2 cellular contexts compared by ENCODE assay signal in genomic region chr6:36765190-36765941, GRCh38.
TF ChIP-seq lines count a peak whose summit lies in the region.

No MANE protein-coding gene starts in this region.

TF ChIP-seq in GM12878, 131 proteins besides CTCF, POLR2A, EP300 and RAD21 (continued from another document):
- TF ChIP-seq ATF3 (IDR thresholded peaks at IDR 0.05; ENCODE audit: borderline replicate concordance, extremely low read depth, low read depth, low read length) (no peak), RCOR1 (conservative IDR thresholded peaks at IDR 0.05; ENCODE audit: low read depth, low read length) (no peak), HDAC6 (IDR thresholded peaks at IDR 0.05; ENCODE audit: unreplicated experiment) (no peak), MEF2B (IDR thresholded peaks at IDR 0.05; ENCODE audit: partially characterized antibody, poor library complexity, severe bottlenecking) (no peak), JUND (IDR thresholded peaks at IDR 0.05; ENCODE audit: low read depth, low read length) (no peak), ZZZ3 (IDR thresholded peaks at IDR 0.05; ENCODE audit: control insufficient read depth, insufficient read length, low read depth) (no peak), CBX3 (IDR thresholded peaks at IDR 0.05; ENCODE audit: borderline replicate concordance, low read depth) (no peak), BCLAF1 (IDR thresholded peaks at IDR 0.05) (no peak), IRF5 (IDR thresholded peaks at IDR 0.05; ENCODE audit: borderline replicate concordance) (no peak)
- TF ChIP-seq, protein P1, sequence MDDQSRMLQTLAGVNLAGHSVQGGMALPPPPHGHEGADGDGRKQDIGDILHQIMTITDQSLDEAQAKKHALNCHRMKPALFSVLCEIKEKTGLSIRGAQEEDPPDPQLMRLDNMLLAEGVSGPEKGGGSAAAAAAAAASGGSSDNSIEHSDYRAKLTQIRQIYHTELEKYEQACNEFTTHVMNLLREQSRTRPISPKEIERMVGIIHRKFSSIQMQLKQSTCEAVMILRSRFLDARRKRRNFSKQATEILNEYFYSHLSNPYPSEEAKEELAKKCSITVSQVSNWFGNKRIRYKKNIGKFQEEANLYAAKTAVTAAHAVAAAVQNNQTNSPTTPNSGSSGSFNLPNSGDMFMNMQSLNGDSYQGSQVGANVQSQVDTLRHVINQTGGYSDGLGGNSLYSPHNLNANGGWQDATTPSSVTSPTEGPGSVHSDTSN (IDR thresholded peaks at IDR 0.05; ENCODE audit: insufficient replicate concordance, low read depth, low read length) = no peak

TF ChIP-seq in neural cell, 6 proteins besides CTCF, POLR2A, EP300 and RAD21:
- TF ChIP-seq, protein P2, sequence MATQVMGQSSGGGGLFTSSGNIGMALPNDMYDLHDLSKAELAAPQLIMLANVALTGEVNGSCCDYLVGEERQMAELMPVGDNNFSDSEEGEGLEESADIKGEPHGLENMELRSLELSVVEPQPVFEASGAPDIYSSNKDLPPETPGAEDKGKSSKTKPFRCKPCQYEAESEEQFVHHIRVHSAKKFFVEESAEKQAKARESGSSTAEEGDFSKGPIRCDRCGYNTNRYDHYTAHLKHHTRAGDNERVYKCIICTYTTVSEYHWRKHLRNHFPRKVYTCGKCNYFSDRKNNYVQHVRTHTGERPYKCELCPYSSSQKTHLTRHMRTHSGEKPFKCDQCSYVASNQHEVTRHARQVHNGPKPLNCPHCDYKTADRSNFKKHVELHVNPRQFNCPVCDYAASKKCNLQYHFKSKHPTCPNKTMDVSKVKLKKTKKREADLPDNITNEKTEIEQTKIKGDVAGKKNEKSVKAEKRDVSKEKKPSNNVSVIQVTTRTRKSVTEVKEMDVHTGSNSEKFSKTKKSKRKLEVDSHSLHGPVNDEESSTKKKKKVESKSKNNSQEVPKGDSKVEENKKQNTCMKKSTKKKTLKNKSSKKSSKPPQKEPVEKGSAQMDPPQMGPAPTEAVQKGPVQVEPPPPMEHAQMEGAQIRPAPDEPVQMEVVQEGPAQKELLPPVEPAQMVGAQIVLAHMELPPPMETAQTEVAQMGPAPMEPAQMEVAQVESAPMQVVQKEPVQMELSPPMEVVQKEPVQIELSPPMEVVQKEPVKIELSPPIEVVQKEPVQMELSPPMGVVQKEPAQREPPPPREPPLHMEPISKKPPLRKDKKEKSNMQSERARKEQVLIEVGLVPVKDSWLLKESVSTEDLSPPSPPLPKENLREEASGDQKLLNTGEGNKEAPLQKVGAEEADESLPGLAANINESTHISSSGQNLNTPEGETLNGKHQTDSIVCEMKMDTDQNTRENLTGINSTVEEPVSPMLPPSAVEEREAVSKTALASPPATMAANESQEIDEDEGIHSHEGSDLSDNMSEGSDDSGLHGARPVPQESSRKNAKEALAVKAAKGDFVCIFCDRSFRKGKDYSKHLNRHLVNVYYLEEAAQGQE (IDR thresholded peaks at IDR 0.05; ENCODE audit: borderline replicate concordance) = no peak
- TF ChIP-seq TAF1 (IDR thresholded peaks at IDR 0.05; ENCODE audit: low read depth) (no peak), SMC3 (conservative IDR thresholded peaks at IDR 0.05; ENCODE audit: poor library complexity) (no peak), EZH2 (IDR thresholded peaks at IDR 0.05; ENCODE audit: borderline replicate concordance, insufficient read depth, low read length, poor library complexity, severe bottlenecking) (no peak), MXI1 (conservative IDR thresholded peaks at IDR 0.05; ENCODE audit: poor library complexity, severe bottlenecking) (no peak), POLR2AphosphoS5 (IDR thresholded peaks at IDR 0.05) (no peak)
TF ChIP-seq in neural cell: peak in this region for 0.
